Comparison of ENCODE assay signal across 23 cellular contexts in the genomic region with DNA sequence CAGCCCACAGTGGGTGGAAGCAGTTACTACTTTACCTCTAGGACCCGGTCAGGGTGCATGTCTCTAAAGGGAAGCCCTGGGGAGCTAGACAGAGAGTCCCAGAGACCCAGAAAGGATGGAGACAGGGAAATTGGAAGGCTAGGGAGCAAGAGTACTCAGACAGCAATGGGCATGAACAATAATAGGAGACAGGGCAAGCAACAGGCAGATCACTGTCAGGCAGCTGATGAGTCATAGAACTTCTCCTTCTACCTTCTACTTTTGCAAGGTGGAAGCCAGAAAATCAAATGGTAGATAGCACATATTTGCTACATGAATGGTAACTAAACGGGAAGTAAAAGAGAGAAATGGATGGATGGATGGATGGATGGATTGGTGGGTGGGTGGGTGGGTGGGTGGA. TPM values are rescaled to one million over a fixed set of nuclear protein-coding genes. Genes with fewer than 3 reads are reported as not detected.
DNase-seq lines count a peak whose midpoint lies in the region; ATAC-seq, FAIRE-seq and TF ChIP-seq lines count a peak whose summit lies in the region.
"Had no signal": no experiment of that assay in that cellular context is flagged by ENCODE, and none has a peak within 500 bp of the region (broad histone marks: within the 10 kb centered on the region; RNA-seq: fewer than 3 reads in every experiment).

No MANE protein-coding gene starts in this region.

- H4K20me1 ChIP-seq in neural progenitor cell (ENCODE audit: low read depth): no peaks in the 10 kb centered on the region
- H4K20me1 ChIP-seq: BLaER1 had no signal

- H3K9me3 Mint-ChIP-seq in activated CD8-positive, alpha-beta memory T cell treated with anti-CD3 and anti-CD28 coated beads, Interleukin-2, amount 10 ng/mL, durations not matched to agents 7 days and 5 days (ENCODE audit: low read depth): no peaks in the 10 kb centered on the region
- no peaks in the 10 kb centered on the region for H3K9me3 Mint-ChIP-seq in activated naive CD8-positive, alpha-beta T cell treated with anti-CD3 and anti-CD28 coated beads for 36 hours
- H3K9me3 Mint-ChIP-seq in neural progenitor cell (no peaks in the 10 kb centered on the region), glutamatergic neuron (ENCODE audit: unreplicated experiment) (peaks cover 4% of the 10 kb centered on the region)

- peaks cover 64% of the 10 kb centered on the region for H3K36me3 Mint-ChIP-seq in activated CD8-positive, alpha-beta memory T cell treated with anti-CD3 and anti-CD28 coated beads, Interleukin-2, amount 10 ng/mL, durations not matched to agents 7 days and 5 days
- H3K36me3 Mint-ChIP-seq in activated naive CD8-positive, alpha-beta T cell treated with anti-CD3 and anti-CD28 coated beads for 36 hours: peaks cover 65% of the 10 kb centered on the region
- peaks cover 2% of the 10 kb centered on the region for H3K36me3 Mint-ChIP-seq in neural progenitor cell
- H3K36me3 Mint-ChIP-seq in glutamatergic neuron (ENCODE audit: unreplicated experiment): peaks cover under 1% of the 10 kb centered on the region

- H2AFZ ChIP-seq in neural progenitor cell (replicated peaks): no peak overlapping the region

- DNase-seq in activated CD8-positive, alpha-beta memory T cell treated with anti-CD3 and anti-CD28 coated beads, Interleukin-2, amount 10 ng/mL, durations not matched to agents 7 days and 5 days: no peak
- DNase-seq in activated CD8-positive, alpha-beta memory T cell treated with anti-CD3 and anti-CD28 coated beads, Interleukin-2, amount 50 U/mL, for 4 hours: no peak
- DNase-seq in NT2/D1 (ENCODE audit: low read depth, low spot score) (no peak), neural progenitor cell (ENCODE audit: low spot score) (no peak), GM19239 (ENCODE audit: insufficient read length, low spot score) (no peak), glutamatergic neuron (no peak), NCI-H1092 treated with DMSO at 0.1 percent for 48 hours (lab: John Stamatoyannopoulos, UW) (no peak)
- DNase-seq in activated naive CD8-positive, alpha-beta T cell treated with anti-CD3 and anti-CD28 coated beads for 36 hours: no peak
- DNase-seq: activated CD4-positive, alpha-beta T cell treated with anti-CD3 and anti-CD28 coated beads for 4 hours; EL; KBM-7; left colon; mesendoderm; NCI-H146; NCI-H2171; NCI-H526; stimulated activated CD4-positive, alpha-beta T cell treated with anti-CD3 and anti-CD28 coated beads, Interleukin-4, amount 100 ng/mL, for 1 hour; stimulated activated naive CD8-positive, alpha-beta T cell treated with anti-CD3 and anti-CD28 coated beads, Interleukin-15, Interleukin-2, amounts not matched to agents 100 U/mL and 50 U/mL, for 24 hours; transverse colon had no signal

- H3K4me3 ChIP-seq in NT2/D1 (ENCODE audit: insufficient read length, low read depth) (no peak overlapping the region), neural progenitor cell (no peak overlapping the region)
- H3K4me3 ChIP-seq: BLaER1, transverse colon had no signal

- no peaks in the 10 kb centered on the region for H3K27me3 Mint-ChIP-seq in activated CD8-positive, alpha-beta memory T cell treated with anti-CD3 and anti-CD28 coated beads, Interleukin-2, amount 10 ng/mL, durations not matched to agents 7 days and 5 days
- H3K27me3 Mint-ChIP-seq in activated naive CD8-positive, alpha-beta T cell treated with anti-CD3 and anti-CD28 coated beads for 36 hours: no peaks in the 10 kb centered on the region
- H3K27me3 Mint-ChIP-seq in neural progenitor cell (ENCODE audit: insufficient read depth, low read depth): peaks cover 7% of the 10 kb centered on the region
- H3K27me3 Mint-ChIP-seq in glutamatergic neuron (ENCODE audit: unreplicated experiment): peaks cover 9% of the 10 kb centered on the region

- no peak overlapping the region for H3K27ac ChIP-seq in neural progenitor cell
- H3K27ac ChIP-seq: BLaER1 had no signal

- no peak overlapping the region for H3K4me3 Mint-ChIP-seq in activated CD8-positive, alpha-beta memory T cell treated with anti-CD3 and anti-CD28 coated beads, Interleukin-2, amount 10 ng/mL, durations not matched to agents 7 days and 5 days
- no peak overlapping the region for H3K4me3 Mint-ChIP-seq in activated naive CD8-positive, alpha-beta T cell treated with anti-CD3 and anti-CD28 coated beads for 36 hours
- H3K4me3 Mint-ChIP-seq in neural progenitor cell (no peak overlapping the region), glutamatergic neuron (ENCODE audit: unreplicated experiment) (no peak overlapping the region)

- peak overlapping the region; percentile 13 for H3K27ac Mint-ChIP-seq in activated CD8-positive, alpha-beta memory T cell treated with anti-CD3 and anti-CD28 coated beads, Interleukin-2, amount 10 ng/mL, durations not matched to agents 7 days and 5 days
- H3K27ac Mint-ChIP-seq in activated naive CD8-positive, alpha-beta T cell treated with anti-CD3 and anti-CD28 coated beads for 36 hours: peak overlapping the region; percentile 9
- H3K27ac Mint-ChIP-seq in neural progenitor cell (peak overlapping the region; percentile 3), glutamatergic neuron (ENCODE audit: unreplicated experiment) (no peak overlapping the region)

- H3K36me3 ChIP-seq in NT2/D1 (ENCODE audit: insufficient read depth, insufficient read length, low read length): no peaks in the 10 kb centered on the region
- H3K36me3 ChIP-seq in neural progenitor cell: no peaks in the 10 kb centered on the region
- H3K36me3 ChIP-seq: BLaER1, transverse colon had no signal

- H3K79me2 ChIP-seq in neural progenitor cell (ENCODE audit: low read depth): no peaks in the 10 kb centered on the region

- no peak for FAIRE-seq in GM19239 (lab: Jason Lieb, UNC)
- FAIRE-seq: D721Med had no signal

- H3K4me1 Mint-ChIP-seq in activated CD8-positive, alpha-beta memory T cell treated with anti-CD3 and anti-CD28 coated beads, Interleukin-2, amount 10 ng/mL, durations not matched to agents 7 days and 5 days: peaks cover 42% of the 10 kb centered on the region
- H3K4me1 Mint-ChIP-seq in activated naive CD8-positive, alpha-beta T cell treated with anti-CD3 and anti-CD28 coated beads for 36 hours: peaks cover 52% of the 10 kb centered on the region
- H3K4me1 Mint-ChIP-seq in neural progenitor cell (peaks cover 41% of the 10 kb centered on the region), glutamatergic neuron (ENCODE audit: low read depth, unreplicated experiment) (peaks cover 27% of the 10 kb centered on the region)

- H3K4me2 ChIP-seq in neural progenitor cell: no peak overlapping the region

- H3K9me3 ChIP-seq in NT2/D1 (ENCODE audit: insufficient read depth, low read length) (no peaks in the 10 kb centered on the region), neural progenitor cell (ENCODE audit: low read depth) (no peaks in the 10 kb centered on the region)
- H3K9me3 ChIP-seq: BLaER1, transverse colon had no signal

- CTCF ChIA-PET in activated CD8-positive, alpha-beta memory T cell treated with anti-CD3 and anti-CD28 coated beads, Interleukin-2, amount 10 ng/mL, durations not matched to agents 7 days and 5 days (lab: Charles Lee): interaction anchor here (1.2 kb wide), 1 partner anchor 42 kb away, joined by 4 read pairs; no protein-coding TSS in a partner anchor

- TF ChIP-seq CTCF in neural progenitor cell (IDR thresholded peaks at IDR 0.05): no peak
- TF ChIP-seq CTCF in glutamatergic neuron (IDR thresholded peaks at IDR 0.05; ENCODE audit: partially characterized antibody, unreplicated experiment): no peak

- no peaks in the 10 kb centered on the region for H3K27me3 ChIP-seq in NT2/D1 (ENCODE audit: insufficient read depth, insufficient read length)
- H3K27me3 ChIP-seq in neural progenitor cell: no peaks in the 10 kb centered on the region
- H3K27me3 ChIP-seq: BLaER1, transverse colon had no signal

- peak overlapping the region; percentile 25 for H3K9ac ChIP-seq in NT2/D1 (ENCODE audit: insufficient read length, low read depth)
- H3K9ac ChIP-seq in neural progenitor cell: no peak overlapping the region
- H3K9ac ChIP-seq: BLaER1 had no signal

- ATAC-seq in activated CD8-positive, alpha-beta memory T cell treated with anti-CD3 and anti-CD28 coated beads, Interleukin-2, amount 10 ng/mL, durations not matched to agents 7 days and 5 days: no peak
- ATAC-seq: stimulated activated naive CD8-positive, alpha-beta T cell treated with anti-CD3 and anti-CD28 coated beads, Interleukin-15, Interleukin-2, amounts not matched to agents 100 U/mL and 50 U/mL, for 24 hours had no signal

- H3K4me1 ChIP-seq in NT2/D1 (ENCODE audit: insufficient read depth, insufficient read length) (peaks cover 14% of the 10 kb centered on the region), neural progenitor cell (peaks cover 14% of the 10 kb centered on the region)

- peaks cover 4% of the 10 kb centered on the region for H3F3A ChIP-seq in neural progenitor cell (ENCODE audit: low read depth)

RNA-seq across cellular contexts. Expression of gene CD5, which starts 19.6 kb away (rescaled TPM):
- total RNA-seq in activated CD8-positive, alpha-beta memory T cell treated with anti-CD3 and anti-CD28 coated beads, Interleukin-2, amount 10 ng/mL, durations not matched to agents 7 days and 5 days: 100 to 1,000 TPM; 134 to 152 TPM
- total RNA-seq in activated naive CD8-positive, alpha-beta T cell treated with anti-CD3 and anti-CD28 coated beads for 36 hours: 100 to 1,000 TPM; 196 to 197 TPM
- total RNA-seq in neural progenitor cell (ENCODE audit: low replicate concordance) (not detected in 2 replicates), glutamatergic neuron (ENCODE audit: unreplicated experiment) (not detected)
- total RNA-seq: osteoblast, renal cortical epithelial cell had no signal

RNA-seq across cellular contexts. Expression of gene VPS37C, which starts 39.3 kb away (rescaled TPM):
- total RNA-seq in activated CD8-positive, alpha-beta memory T cell treated with anti-CD3 and anti-CD28 coated beads, Interleukin-2, amount 10 ng/mL, durations not matched to agents 7 days and 5 days: 1 to 10 TPM; 5.4 to 5.6 TPM
- total RNA-seq in activated naive CD8-positive, alpha-beta T cell treated with anti-CD3 and anti-CD28 coated beads for 36 hours: 1 to 10 TPM; 8.1 to 8.8 TPM
- total RNA-seq in neural progenitor cell (ENCODE audit: low replicate concordance) (9.9 and 19.9 TPM in 2 replicates), glutamatergic neuron (ENCODE audit: unreplicated experiment) (27.1 TPM)

Comparison
In these comparisons a context has a peak if more than half of its experiments do, and no peak if none do; other contexts are left out.
1. RNA of gene CD5, which starts 19.6 kb away (total RNA-seq): 196 to 197 TPM in activated naive CD8-positive, alpha-beta T cell treated with anti-CD3 and anti-CD28 coated beads for 36 hours and 134 to 152 TPM in activated CD8-positive, alpha-beta memory T cell treated with anti-CD3 and anti-CD28 coated beads, Interleukin-2, amount 10 ng/mL, durations not matched to agents 7 days and 5 days; not detected in neural progenitor cell and not detected in glutamatergic neuron (single experiment); every median in the first group is over 100 times any median in the second.